In genomic region chr1:223714849-223715709, GRCh38 we compare ENCODE assay signal across 8 cellular contexts. TPM values are rescaled to one million over a fixed set of nuclear protein-coding genes. Genes with fewer than 3 reads are reported as not detected.
A peak's percentile ranks its signal among the peaks of the same experiment; 100 is the strongest.
DNase-seq lines count a peak whose midpoint lies in the region; ATAC-seq and TF ChIP-seq lines count a peak whose summit lies in the region.

No MANE protein-coding gene starts in this region.

- H3K4ac ChIP-seq in IMR-90 (ENCODE audit: low read depth, low read length): peak overlapping the region; percentile 86

- H3K36me3 Mint-ChIP-seq in activated CD8-positive, alpha-beta T cell treated with anti-CD3 and anti-CD28 coated beads, Interleukin-2, amount 10 ng/mL, durations not matched to agents 7 days and 5 days (ENCODE audit: low read depth): peaks cover 62% of the 10 kb centered on the region

- H3K27me3 ChIP-seq in IMR-90 (ENCODE audit: control insufficient read depth, insufficient read depth, low read length): no peaks in the 10 kb centered on the region

- peak overlapping the region; percentile 77 for H3K14ac ChIP-seq in IMR-90 (replicated peaks; ENCODE audit: low read depth, low read length)

- peak overlapping the region; percentile 83 for H2BK5ac ChIP-seq in IMR-90 (ENCODE audit: low read depth, low read length, poor library complexity, severe bottlenecking)

- peak overlapping the region; percentile 71 for H4K5ac ChIP-seq in IMR-90 (ENCODE audit: low read depth, low read length)

- H2BK120ac ChIP-seq in IMR-90 (ENCODE audit: low read depth, low read length): peak overlapping the region; percentile 78

- POLR2A ChIA-PET in IMR-90 (lab: Charles Lee; ENCODE audit: unreplicated experiment): interaction anchor here (1.4 kb wide), 2 partner anchors 9 to 14 kb away, joined by 3 to 9 read pairs; no protein-coding TSS in a partner anchor
- POLR2A ChIA-PET in activated CD8-positive, alpha-beta T cell treated with anti-CD3 and anti-CD28 coated beads, Interleukin-2, amount 10 ng/mL, durations not matched to agents 7 days and 5 days (lab: Charles Lee): interaction anchor here (1.9 kb wide), 1 partner anchor 34 kb away, joined by 8 read pairs; no protein-coding TSS in a partner anchor

- H3K79me1 ChIP-seq in IMR-90 (ENCODE audit: low read depth in 1 of 2, low read length in 2 of 2): peaks cover 17 to 70% of the 10 kb centered on the region in 2 experiments

- peaks cover 36% of the 10 kb centered on the region for H3K4me1 ChIP-seq in IMR-90 (ENCODE audit: control insufficient read depth, insufficient read depth, low read length)

- peak overlapping the region; percentile 88 for H4K91ac ChIP-seq in IMR-90 (ENCODE audit: insufficient read depth, low read depth, low read length)

- H2BK15ac ChIP-seq in IMR-90 (ENCODE audit: low read depth, low read length): peak overlapping the region; percentile 88

- BruUV-seq in IMR-90 (replicated peaks; lab: Mats Ljungman, UMichigan): no TSS peak

- H3K4me3 ChIP-seq in IMR-90 (ENCODE audit: insufficient read depth, low read depth, low read length): peak overlapping the region; percentile 17; the same call in 1 of the 2 replicates

- peak overlapping the region; percentile 75 for H3K56ac ChIP-seq in IMR-90 (ENCODE audit: extremely low read depth, insufficient read depth, low read length)

- TF ChIP-seq POLR2A in IMR-90 (IDR thresholded peaks at IDR 0.05; ENCODE audit: low read depth, low read length): no peak; the same call in 1 of the 2 replicates

- peaks cover 41% of the 10 kb centered on the region for H4K20me1 ChIP-seq in IMR-90 (ENCODE audit: insufficient read depth, low read length)

- H3K36me3 ChIP-seq in IMR-90 (ENCODE audit: control insufficient read depth, insufficient read depth, low read length): peaks cover 26% of the 10 kb centered on the region

- ATAC-seq in IMR-90 (ENCODE audit: low read depth): peak; percentile 38
- no peak for ATAC-seq in activated CD8-positive, alpha-beta T cell treated with anti-CD3 and anti-CD28 coated beads, Interleukin-2, amount 10 ng/mL, durations not matched to agents 7 days and 5 days
- ATAC-seq in GM18517 (IDR thresholded peaks at IDR 0.05; ENCODE audit: unreplicated experiment): no peak
- no peak for ATAC-seq in GM21423 (IDR thresholded peaks at IDR 0.05; ENCODE audit: unreplicated experiment)

- no peaks in the 10 kb centered on the region for H3K27me3 Mint-ChIP-seq in activated CD8-positive, alpha-beta T cell treated with anti-CD3 and anti-CD28 coated beads, Interleukin-2, amount 10 ng/mL, durations not matched to agents 7 days and 5 days (ENCODE audit: low read depth)

- peak overlapping the region; percentile 73 for H3K18ac ChIP-seq in IMR-90 (ENCODE audit: low read depth, low read length)

- peak overlapping the region; percentile 99 for H2AK5ac ChIP-seq in IMR-90 (ENCODE audit: low read depth, low read length)

- peak overlapping the region; percentile 72 to 89 for H4K8ac ChIP-seq in IMR-90 (ENCODE audit: low read depth in 2 of 2, low read length in 2 of 2)

- peak overlapping the region; percentile 49 for H3K27ac ChIP-seq in C4-2B
- peak overlapping the region; percentile 92 for H3K27ac ChIP-seq in IMR-90 (ENCODE audit: insufficient read depth, low read length)

- H3K9me3 Mint-ChIP-seq in activated CD8-positive, alpha-beta T cell treated with anti-CD3 and anti-CD28 coated beads, Interleukin-2, amount 10 ng/mL, durations not matched to agents 7 days and 5 days (ENCODE audit: insufficient read depth): no peaks in the 10 kb centered on the region

- peaks cover 12% of the 10 kb centered on the region for H3K9me1 ChIP-seq in IMR-90 (ENCODE audit: insufficient read depth, low read length)

- DNase-seq in IMR-90: peak; percentile 96
- DNase-seq in activated CD8-positive, alpha-beta T cell treated with anti-CD3 and anti-CD28 coated beads, Interleukin-2, amount 10 ng/mL, durations not matched to agents 7 days and 5 days: no peak
- DNase-seq in kidney tubule cell (ENCODE audit: low spot score): peak; percentile 92
- no peak for DNase-seq in DMS114 treated with DMSO at 0.1 percent for 48 hours (lab: John Stamatoyannopoulos, UW; ENCODE audit: unreplicated experiment)
- no peak for DNase-seq in NCI-H2081 (lab: John Stamatoyannopoulos, UW)

- in situ Hi-C loops in IMR-90 (cut with MboI; ENCODE audit: low sequenced_read_pairs): no loop called here

- intact Hi-C loops in IMR-90 (cut with micrococcal nuclease): no loop called here

- TF ChIP-seq CTCF in C4-2B (conservative IDR thresholded peaks at IDR 0.05): no peak
- TF ChIP-seq CTCF in IMR-90 (conservative IDR thresholded peaks at IDR 0.05; ENCODE audit: low read depth, low read length): 0 out of 2 replicates have a peak, but pooled peaks have one; percentile 20

- H2BK20ac ChIP-seq in IMR-90 (ENCODE audit: low read depth, low read length): peak overlapping the region; percentile 55

- H3K4me2 ChIP-seq in IMR-90 (ENCODE audit: low read depth, low read length): peak overlapping the region; percentile 78

- 40% methylated on average over 2 of the region's 10 CpGs; no CpG with 5 or more reads in 1 of the 2 experiments for WGBS in IMR-90 (ENCODE audit: extremely low coverage in 2 of 2, insufficient read length in 1 of 2), 2 experiments

- no peaks in the 10 kb centered on the region for H3K9me3 ChIP-seq in IMR-90 (ENCODE audit: control insufficient read depth, insufficient read depth, low read length)

- H3K4me1 Mint-ChIP-seq in activated CD8-positive, alpha-beta T cell treated with anti-CD3 and anti-CD28 coated beads, Interleukin-2, amount 10 ng/mL, durations not matched to agents 7 days and 5 days (ENCODE audit: low read depth): peaks cover 68% of the 10 kb centered on the region

- peak overlapping the region; percentile 77 for H2AK9ac ChIP-seq in IMR-90 (replicated peaks; ENCODE audit: low read depth, low read length, poor library complexity)

- peak overlapping the region; percentile 70 for H3K4me3 Mint-ChIP-seq in activated CD8-positive, alpha-beta T cell treated with anti-CD3 and anti-CD28 coated beads, Interleukin-2, amount 10 ng/mL, durations not matched to agents 7 days and 5 days

- H3K27ac Mint-ChIP-seq in activated CD8-positive, alpha-beta T cell treated with anti-CD3 and anti-CD28 coated beads, Interleukin-2, amount 10 ng/mL, durations not matched to agents 7 days and 5 days: peak overlapping the region; percentile 99

- H2AFZ ChIP-seq in IMR-90 (replicated peaks; ENCODE audit: low read length, poor library complexity): no peak overlapping the region

- TF ChIP-seq RAD21 in IMR-90 (IDR thresholded peaks at IDR 0.05; ENCODE audit: low read length): no peak; the same call in 1 of the 2 replicates

- peak overlapping the region; percentile 69 for H3K9ac ChIP-seq in IMR-90 (ENCODE audit: low read depth, low read length)

- CTCF ChIA-PET in IMR-90 (lab: Yijun Ruan, JAX): interaction anchor here (1.0 to 2.0 kb wide), 2 partner anchors 13 to 34 kb away, joined by 3 to 8 read pairs; no protein-coding TSS in a partner anchor
- CTCF ChIA-PET in activated CD8-positive, alpha-beta T cell treated with anti-CD3 and anti-CD28 coated beads, Interleukin-2, amount 10 ng/mL, durations not matched to agents 7 days and 5 days (lab: Charles Lee): interaction anchor here (1.3 to 6.8 kb wide), 4 partner anchors 16 to 619 kb away, joined by 3 to 58 read pairs (median 9); no protein-coding TSS in a partner anchor

- peak overlapping the region; percentile 98; the same call in 1 of the 2 replicates for H3K23ac ChIP-seq in IMR-90 (ENCODE audit: low read depth, low read length)

- dilution Hi-C loops in IMR-90 (cut with HindIII; ENCODE audit: low sequenced_read_pairs, unreplicated experiment): no loop called here

TF ChIP-seq in IMR-90, 13 proteins besides CTCF, POLR2A, EP300 and RAD21 (continues in another document):
- TF ChIP-seq MAZ (IDR thresholded peaks at IDR 0.05; ENCODE audit: borderline replicate concordance, low read depth, low read length) (peak; percentile 98), USF2 (IDR thresholded peaks at IDR 0.05; ENCODE audit: low read depth, low read length) (no peak), RFX5 (IDR thresholded peaks at IDR 0.05; ENCODE audit: low read depth, low read length) (no peak), BHLHE40 (IDR thresholded peaks at IDR 0.05; ENCODE audit: low read depth, low read length) (no peak), SMC3 (IDR thresholded peaks at IDR 0.05; ENCODE audit: low read depth, low read length) (no peak), FOS (IDR thresholded peaks at IDR 0.05; ENCODE audit: low read depth, low read length) (peak; percentile 86), CEBPB (IDR thresholded peaks at IDR 0.05; ENCODE audit: low read depth, low read length) (peak; percentile 98), ELK1 (IDR thresholded peaks at IDR 0.05; ENCODE audit: borderline replicate concordance, low read depth, low read length) (no peak), RCOR1 (IDR thresholded peaks at IDR 0.05; ENCODE audit: insufficient replicate concordance, low read length) (no peak)

RNA-seq across cellular contexts. Expression of gene CAPN2, which starts 2.7 kb away (rescaled TPM):
- 430 and 460 TPM in 2 replicates for total RNA-seq in IMR-90 (2012; rRNA removed)
- polyA plus RNA-seq in IMR-90 (2012; rRNA removed): 333 and 339 TPM in 2 replicates
- polyA plus RNA-seq in IMR-90 (2012; cell fraction: cytosol; rRNA removed): 193 and 197 TPM in 2 replicates
- 292 and 717 TPM in 2 replicates for polyA plus RNA-seq in IMR-90 (2012; cell fraction: nucleus; rRNA removed; ENCODE audit: low replicate concordance)
- total RNA-seq in activated CD8-positive, alpha-beta T cell treated with anti-CD3 and anti-CD28 coated beads, Interleukin-2, amount 10 ng/mL, durations not matched to agents 7 days and 5 days: 100 to 1,000 TPM; 176 to 178 TPM

RNA-seq across cellular contexts. Expression of gene CAPN8, which starts 49.6 kb away (rescaled TPM):
- not detected in 2 replicates for total RNA-seq in IMR-90 (2012; rRNA removed)
- not detected in 2 replicates for polyA plus RNA-seq in IMR-90 (2012; rRNA removed)
- polyA plus RNA-seq in IMR-90 (2012; cell fraction: cytosol; rRNA removed): not detected in 2 replicates
- polyA plus RNA-seq in IMR-90 (2012; cell fraction: nucleus; rRNA removed; ENCODE audit: low replicate concordance): 0.08 TPM in 1 of 2 replicates, not detected in the other
- under 1 TPM in 1 of 2 experiments, not detected in 1; 0.08 TPM for total RNA-seq in activated CD8-positive, alpha-beta T cell treated with anti-CD3 and anti-CD28 coated beads, Interleukin-2, amount 10 ng/mL, durations not matched to agents 7 days and 5 days

Comparison
In these comparisons a context has a peak if more than half of its experiments do, and no peak if none do; other contexts are left out.
1. DNase-seq: peak in IMR-90 (single experiment) and kidney tubule cell (single experiment); none in activated CD8-positive, alpha-beta T cell treated with anti-CD3 and anti-CD28 coated beads, Interleukin-2, amount 10 ng/mL, durations not matched to agents 7 days and 5 days (single experiment), DMS114 treated with DMSO at 0.1 percent for 48 hours (single experiment) and NCI-H2081 (0 of 2).